In the genomic region with DNA sequence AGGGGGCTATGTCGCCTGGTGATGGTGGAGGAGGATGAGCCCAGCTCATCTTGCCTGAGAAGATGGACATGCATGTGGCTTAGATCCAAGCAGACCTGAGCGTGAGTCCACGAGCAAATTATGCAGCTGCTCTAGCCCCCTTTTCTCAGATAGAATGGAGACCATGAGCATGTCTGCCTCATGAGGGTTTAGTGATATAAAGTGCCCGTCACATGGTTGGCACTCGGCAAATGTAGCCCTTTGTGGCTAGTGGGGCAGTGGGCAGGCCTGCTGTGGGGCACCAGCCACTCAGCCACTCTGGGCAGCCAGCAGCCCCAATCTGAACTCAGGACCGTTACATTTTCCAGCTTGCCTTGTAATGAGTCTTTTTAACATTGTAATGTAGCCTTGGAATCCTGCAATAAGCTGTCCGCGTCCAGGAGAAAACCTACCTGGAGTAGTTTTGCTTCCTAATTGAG, we compare ENCODE assay signal across 16 cellular contexts.
"Had no signal": no experiment of that assay in that cellular context is flagged by ENCODE, and none has a peak within 500 bp of the region (broad histone marks: within the 10 kb centered on the region; RNA-seq: fewer than 3 reads in every experiment).

No MANE protein-coding gene starts in this region.

- H3K4me3 Mint-ChIP-seq: activated naive CD4-positive, alpha-beta T cell treated with anti-CD3 and anti-CD28 coated beads, Interleukin-2, amount 10 ng/mL, durations not matched to agents 7 days and 5 days; activated naive CD8-positive, alpha-beta T cell treated with anti-CD3 and anti-CD28 coated beads, Interleukin-2, amount 50 U/mL, for 24 hours; activated T-cell treated with anti-CD3 and anti-CD28 coated beads, Interleukin-2, amount 50 U/mL, for 24 hours; brain; central memory CD8-positive, alpha-beta T cell; immature natural killer cell; natural killer cell had no signal

- H3K36me3 Mint-ChIP-seq: activated naive CD4-positive, alpha-beta T cell treated with anti-CD3 and anti-CD28 coated beads, Interleukin-2, amount 10 ng/mL, durations not matched to agents 7 days and 5 days; immature natural killer cell; natural killer cell had no signal

- H3K27ac ChIP-seq: coronary artery, esophagus squamous epithelium, tibial artery, WERI-Rb-1 had no signal

- H3K4me1 Mint-ChIP-seq: activated naive CD4-positive, alpha-beta T cell treated with anti-CD3 and anti-CD28 coated beads, Interleukin-2, amount 10 ng/mL, durations not matched to agents 7 days and 5 days; activated naive CD8-positive, alpha-beta T cell treated with anti-CD3 and anti-CD28 coated beads, Interleukin-2, amount 50 U/mL, for 24 hours; central memory CD8-positive, alpha-beta T cell; immature natural killer cell had no signal

- H3K4me3 ChIP-seq: coronary artery, esophagus squamous epithelium, tibial artery had no signal

- H3K27me3 ChIP-seq: esophagus squamous epithelium, tibial artery had no signal

- H3K36me3 ChIP-seq: esophagus squamous epithelium, tibial artery, WERI-Rb-1 had no signal

- H3K27ac Mint-ChIP-seq: activated naive CD4-positive, alpha-beta T cell treated with anti-CD3 and anti-CD28 coated beads, Interleukin-2, amount 10 ng/mL, durations not matched to agents 7 days and 5 days; activated naive CD8-positive, alpha-beta T cell treated with anti-CD3 and anti-CD28 coated beads, Interleukin-2, amount 50 U/mL, for 24 hours; activated T-cell treated with anti-CD3 and anti-CD28 coated beads, Interleukin-2, amount 50 U/mL, for 24 hours; activated T-helper 2 cell treated with anti-CD3 and anti-CD28 coated beads, Interferon-gamma antibody, Interleukin-2, Interleukin-4, amounts not matched to agents 10 μg/mL and 5 μg/mL and 100 μg/mL, durations not matched to agents 14 hours and 24 hours and 36 hours; natural killer cell had no signal

- H3K9me3 Mint-ChIP-seq: activated naive CD4-positive, alpha-beta T cell treated with anti-CD3 and anti-CD28 coated beads, Interleukin-2, amount 10 ng/mL, durations not matched to agents 7 days and 5 days; activated naive CD8-positive, alpha-beta T cell treated with anti-CD3 and anti-CD28 coated beads, Interleukin-2, amount 50 U/mL, for 24 hours; activated T-cell treated with anti-CD3 and anti-CD28 coated beads, Interleukin-2, amount 50 U/mL, for 24 hours; activated T-helper 2 cell treated with anti-CD3 and anti-CD28 coated beads, Interferon-gamma antibody, Interleukin-2, Interleukin-4, amounts not matched to agents 10 μg/mL and 5 μg/mL and 100 μg/mL, durations not matched to agents 14 hours and 24 hours and 36 hours; central memory CD8-positive, alpha-beta T cell; immature natural killer cell; natural killer cell had no signal

- DNase-seq: activated CD4-positive, alpha-beta T cell treated with anti-CD3 and anti-CD28 coated beads, Interleukin-2, amount 50 U/mL, for 4 hours; activated naive CD4-positive, alpha-beta T cell treated with anti-CD3 and anti-CD28 coated beads, Interleukin-2, amount 10 ng/mL, durations not matched to agents 7 days and 5 days; activated naive CD8-positive, alpha-beta T cell treated with anti-CD3 and anti-CD28 coated beads, Interleukin-2, amount 50 U/mL, for 24 hours; activated T-cell treated with anti-CD3 and anti-CD28 coated beads, Interleukin-2, amount 50 U/mL, for 24 hours; anterior cingulate cortex; esophagus squamous epithelium; immature natural killer cell; natural killer cell; retina; stimulated activated naive CD4-positive, alpha-beta T cell treated with Interleukin-2 at 50 U/mL for 16 hours; WERI-Rb-1 had no signal

- H3K4me1 ChIP-seq: tibial artery had no signal

- H3K9me3 ChIP-seq: esophagus squamous epithelium, tibial artery had no signal

- H3K27me3 Mint-ChIP-seq: activated naive CD4-positive, alpha-beta T cell treated with anti-CD3 and anti-CD28 coated beads, Interleukin-2, amount 10 ng/mL, durations not matched to agents 7 days and 5 days; activated naive CD8-positive, alpha-beta T cell treated with anti-CD3 and anti-CD28 coated beads, Interleukin-2, amount 50 U/mL, for 24 hours had no signal

- ATAC-seq: activated naive CD8-positive, alpha-beta T cell treated with anti-CD3 and anti-CD28 coated beads, Interleukin-2, amount 50 U/mL, for 24 hours; natural killer cell had no signal
